ENCODE assay signal across 10 cellular contexts in genomic region chr14:68376067-68376810, GRCh38.
DNase-seq lines count a peak whose midpoint lies in the region; ATAC-seq and TF ChIP-seq lines count a peak whose summit lies in the region.
"Had no signal": no experiment of that assay in that cellular context is flagged by ENCODE, and none has a peak within 500 bp of the region (broad histone marks: within the 10 kb centered on the region; RNA-seq: fewer than 3 reads in every experiment).

No MANE protein-coding gene starts in this region.

- ATAC-seq in DND-41 (ENCODE audit: insufficient read depth, low read depth) (peak; percentile 22; the same call in 1 of the 3 replicates), GM18520 (IDR thresholded peaks at IDR 0.05; ENCODE audit: unreplicated experiment) (no peak)

- H3K9me3 Mint-ChIP-seq in activated T-cell treated with anti-CD3 and anti-CD28 coated beads, Interleukin-2, amount 50 U/mL, for 24 hours, result no peaks in the 10 kb centered on the region
- H3K9me3 Mint-ChIP-seq in activated CD4-positive, alpha-beta memory T cell treated with anti-CD3 and anti-CD28 coated beads, Interleukin-2, amount 10 ng/mL, durations not matched to agents 7 days and 5 days, result peaks cover 5% of the 10 kb centered on the region

- intact Hi-C loops in OCI-LY7 (cut with micrococcal nuclease; ENCODE audit: unreplicated experiment), result loop anchor here (5.0 kb wide), 1 partner anchor 131 kb away; no protein-coding TSS in a partner anchor

- H3K36me3 Mint-ChIP-seq in activated T-cell treated with anti-CD3 and anti-CD28 coated beads, Interleukin-2, amount 50 U/mL, for 24 hours (ENCODE audit: low read depth), result no peaks in the 10 kb centered on the region
- H3K36me3 Mint-ChIP-seq in activated CD4-positive, alpha-beta memory T cell treated with anti-CD3 and anti-CD28 coated beads, Interleukin-2, amount 10 ng/mL, durations not matched to agents 7 days and 5 days (ENCODE audit: low read depth), result no peaks in the 10 kb centered on the region

- no peak overlapping the region for H2AFZ ChIP-seq in DND-41 (ENCODE audit: low read depth, low read length)
- H2AFZ ChIP-seq in OCI-LY7 (ENCODE audit: low read length), result peak overlapping the region; percentile 75; the same call in 1 of the 2 replicates

- H3K27me3 Mint-ChIP-seq in activated T-cell treated with anti-CD3 and anti-CD28 coated beads, Interleukin-2, amount 50 U/mL, for 24 hours, result no peaks in the 10 kb centered on the region
- H3K27me3 Mint-ChIP-seq in activated CD4-positive, alpha-beta memory T cell treated with anti-CD3 and anti-CD28 coated beads, Interleukin-2, amount 10 ng/mL, durations not matched to agents 7 days and 5 days, result no peaks in the 10 kb centered on the region

- H3K9ac ChIP-seq in DND-41 (ENCODE audit: low read depth, low read length) (no peak overlapping the region), skeletal muscle tissue (ENCODE audit: low read depth in 1 of 3, low read length in 3 of 3) (no peak overlapping the region)

- H3K36me3 ChIP-seq in DND-41 (ENCODE audit: insufficient read depth, low read length) (no peaks in the 10 kb centered on the region), OCI-LY7 (ENCODE audit: insufficient read depth, low read length) (no peaks in the 10 kb centered on the region), skeletal muscle tissue (ENCODE audit: control insufficient read depth in 3 of 3, insufficient read depth in 3 of 3, low read length in 3 of 3) (no peaks in the 10 kb centered on the region)

- H3K79me2 ChIP-seq in DND-41 (ENCODE audit: insufficient read depth, low read length), result no peaks in the 10 kb centered on the region
- no peaks in the 10 kb centered on the region for H3K79me2 ChIP-seq in OCI-LY7 (ENCODE audit: insufficient read depth, low read depth, low read length)

- no peak overlapping the region for H3K4me3 ChIP-seq in DND-41 (ENCODE audit: low read depth in 1 of 2, low read length in 2 of 2)
- H3K4me3 ChIP-seq in OCI-LY7 (ENCODE audit: low read depth, low read length, poor library complexity, severe bottlenecking), result no peak overlapping the region
- no peak overlapping the region for H3K4me3 ChIP-seq in fibroblast of the aortic adventitia (ENCODE audit: low read depth, low read length)
- no peak overlapping the region for H3K4me3 ChIP-seq in skeletal muscle tissue (ENCODE audit: low read length in 3 of 3)

- H4K20me1 ChIP-seq in DND-41 (ENCODE audit: insufficient read depth, low read length) (no peaks in the 10 kb centered on the region), OCI-LY7 (ENCODE audit: insufficient read depth, low read length) (no peaks in the 10 kb centered on the region)

- POLR2A ChIA-PET in OCI-LY7 (lab: Charles Lee), result interaction anchor here (0.5 to 3.3 kb wide), 16 partner anchors 10 to 447 kb away, joined by 3 to 20 read pairs (median 4); no protein-coding TSS in a partner anchor
- POLR2A ChIA-PET in activated CD4-positive, alpha-beta memory T cell treated with anti-CD3 and anti-CD28 coated beads, Interleukin-2, amount 10 ng/mL, durations not matched to agents 7 days and 5 days (lab: Charles Lee), result interaction anchor here (2.2 kb wide), 1 partner anchor 29 kb away, joined by 5 read pairs; no protein-coding TSS in a partner anchor

- CTCF ChIA-PET in OCI-LY7 (lab: Charles Lee; ENCODE audit: unreplicated experiment), result interaction anchor here (1.1 kb wide), 2 partner anchors 14 to 24 kb away, joined by 3 read pairs; no protein-coding TSS in a partner anchor
- CTCF ChIA-PET in activated CD4-positive, alpha-beta memory T cell treated with anti-CD3 and anti-CD28 coated beads, Interleukin-2, amount 10 ng/mL, durations not matched to agents 7 days and 5 days (lab: Charles Lee), result no interaction called here

- DNase-seq in DND-41 (no peak), OCI-LY7 (ENCODE audit: low spot score) (no peak), fibroblast of the aortic adventitia (ENCODE audit: low read depth) (peak; percentile 60)
- no peak for DNase-seq in activated T-cell treated with anti-CD3 and anti-CD28 coated beads, Interleukin-2, amount 50 U/mL, for 24 hours
- no peak for DNase-seq in activated effector memory CD4-positive, alpha-beta T cell treated with anti-CD3 and anti-CD28 coated beads, Interleukin-2, amount 50 U/mL, for 16 hours
- no peak for DNase-seq in activated CD4-positive, alpha-beta memory T cell treated with anti-CD3 and anti-CD28 coated beads, Interleukin-2, amount 10 ng/mL, durations not matched to agents 7 days and 5 days
- DNase-seq: activated CD8-positive, alpha-beta memory T cell treated with anti-CD3 and anti-CD28 coated beads for 24 hours; NCI-H510A treated with DMSO at 0.1 percent for 48 hours had no signal

- no TSS peak for BruUV-seq in OCI-LY7 (replicated peaks; lab: Mats Ljungman, UMichigan)

- no peak overlapping the region for H3K4me3 Mint-ChIP-seq in activated T-cell treated with anti-CD3 and anti-CD28 coated beads, Interleukin-2, amount 50 U/mL, for 24 hours
- H3K4me3 Mint-ChIP-seq in activated CD4-positive, alpha-beta memory T cell treated with anti-CD3 and anti-CD28 coated beads, Interleukin-2, amount 10 ng/mL, durations not matched to agents 7 days and 5 days, result no peak overlapping the region

- no peak for TF ChIP-seq CTCF in DND-41 (IDR thresholded peaks at IDR 0.05; ENCODE audit: borderline replicate concordance, extremely low read depth, low read length, poor library complexity, severe bottlenecking)
- no peak for TF ChIP-seq CTCF in OCI-LY7 (conservative IDR thresholded peaks at IDR 0.05; ENCODE audit: low read length)
- no peak for TF ChIP-seq CTCF in fibroblast of the aortic adventitia (IDR thresholded peaks at IDR 0.05; ENCODE audit: insufficient read depth, low read length)

- H3K4me2 ChIP-seq in DND-41 (ENCODE audit: insufficient read depth, low read length), result no peak overlapping the region
- H3K4me2 ChIP-seq in OCI-LY7 (ENCODE audit: low read length), result peak overlapping the region; percentile 64

- no peak overlapping the region for H3K27ac Mint-ChIP-seq in activated T-cell treated with anti-CD3 and anti-CD28 coated beads, Interleukin-2, amount 50 U/mL, for 24 hours
- no peak overlapping the region for H3K27ac Mint-ChIP-seq in activated CD4-positive, alpha-beta memory T cell treated with anti-CD3 and anti-CD28 coated beads, Interleukin-2, amount 10 ng/mL, durations not matched to agents 7 days and 5 days

- no peaks in the 10 kb centered on the region for H3K4me1 ChIP-seq in DND-41 (ENCODE audit: insufficient read depth, low read length)
- peaks cover 81% of the 10 kb centered on the region for H3K4me1 ChIP-seq in OCI-LY7 (ENCODE audit: insufficient read depth, low read length, poor library complexity, severe bottlenecking)
- peaks cover 21 to 36% (median 32%) of the 10 kb centered on the region in 3 donors for H3K4me1 ChIP-seq in skeletal muscle tissue (ENCODE audit: control insufficient read depth in 3 of 3, insufficient read depth in 3 of 3, low read length in 3 of 3)

- no peaks in the 10 kb centered on the region for H3K9me2 ChIP-seq in OCI-LY7 (ENCODE audit: insufficient read depth, low read length)

- no peaks in the 10 kb centered on the region for H3K9me3 ChIP-seq in DND-41 (ENCODE audit: insufficient read depth, low read length, severe bottlenecking)
- peaks cover 5% of the 10 kb centered on the region; the same call in 1 of the 2 replicates for H3K9me3 ChIP-seq in OCI-LY7 (ENCODE audit: low read length)
- no peaks in the 10 kb centered on the region for H3K9me3 ChIP-seq in skeletal muscle tissue (ENCODE audit: control insufficient read depth in 3 of 3, low read length in 3 of 3)

- H3K4me1 Mint-ChIP-seq in activated T-cell treated with anti-CD3 and anti-CD28 coated beads, Interleukin-2, amount 50 U/mL, for 24 hours (ENCODE audit: low read depth), result peaks cover 61% of the 10 kb centered on the region
- peaks cover 20% of the 10 kb centered on the region for H3K4me1 Mint-ChIP-seq in activated CD4-positive, alpha-beta memory T cell treated with anti-CD3 and anti-CD28 coated beads, Interleukin-2, amount 10 ng/mL, durations not matched to agents 7 days and 5 days

- H3K27me3 ChIP-seq in DND-41 (ENCODE audit: insufficient read depth, low read length, poor library complexity), result no peaks in the 10 kb centered on the region
- H3K27me3 ChIP-seq in skeletal muscle tissue (ENCODE audit: control insufficient read depth in 3 of 3, insufficient read depth in 3 of 3, low read length in 3 of 3), result no peaks in the 10 kb centered on the region

- H3K27ac ChIP-seq in DND-41 (ENCODE audit: low read length) (no peak overlapping the region), OCI-LY7 (ENCODE audit: low read depth, low read length, poor library complexity, severe bottlenecking) (peak overlapping the region; percentile 72), skeletal muscle tissue (ENCODE audit: low read depth, low read length) (peak overlapping the region; percentile 71)
